ENCODE assay signal across 8 cellular contexts in the genomic region with DNA sequence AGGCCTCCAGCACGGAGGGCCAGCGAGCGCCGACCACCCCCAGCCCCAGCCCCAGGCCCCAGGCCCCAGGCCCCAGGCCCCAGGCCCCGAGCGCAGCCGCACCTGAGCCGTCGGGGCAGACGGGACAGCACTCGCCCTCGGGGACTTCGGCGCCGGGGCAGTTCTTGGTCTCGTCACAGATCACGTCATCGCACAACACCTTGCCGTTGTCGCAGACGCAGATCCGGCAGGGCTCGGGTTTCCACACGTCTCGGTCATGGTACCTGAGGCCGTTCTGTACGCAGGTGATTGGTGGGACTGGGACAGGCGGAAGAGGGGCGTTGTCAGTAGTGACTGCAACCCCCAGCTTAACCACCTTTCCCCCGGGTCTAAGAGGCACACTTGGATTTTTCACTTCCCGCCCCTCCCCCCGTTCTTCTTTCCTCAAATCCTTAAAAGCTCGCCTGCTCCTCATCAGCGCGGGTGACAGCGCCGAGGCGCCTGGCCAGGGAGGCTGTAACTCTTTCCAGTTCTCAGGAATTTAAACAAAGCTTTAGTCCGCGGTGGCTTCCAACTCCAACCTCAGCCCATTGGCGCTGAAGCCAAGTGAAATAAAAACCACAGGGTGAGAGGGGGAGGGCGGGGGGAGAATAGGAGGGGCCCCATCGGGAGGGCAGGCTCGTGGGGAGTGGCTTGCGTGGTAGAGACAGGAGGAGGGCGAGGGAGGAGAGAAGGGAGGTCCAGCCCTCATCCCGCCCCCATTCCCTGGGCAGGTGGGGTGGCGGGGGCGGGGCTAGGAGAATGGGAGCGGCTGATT. TPM values are rescaled to one million over a fixed set of nuclear protein-coding genes. Genes with fewer than 3 reads are reported as not detected.
DNase-seq lines count a peak whose midpoint lies in the region; ATAC-seq lines count a peak whose summit lies in the region.

No MANE protein-coding gene starts in this region.

- peak; percentile 65 to 67 for ATAC-seq in activated CD4-positive, CD25-positive, alpha-beta regulatory T cell treated with anti-CD3 and anti-CD28 coated beads, Interleukin-2, amount 50 U/mL, for 24 hours
- no peak for ATAC-seq in GM21381 (IDR thresholded peaks at IDR 0.05; ENCODE audit: unreplicated experiment)

- peaks cover 21% of the 10 kb centered on the region for H3K36me3 ChIP-seq in H7 (replicated peaks; ENCODE audit: control insufficient read depth, insufficient read depth, low read length)

- peak; percentile 85 for DNase-seq in COLO829 (ENCODE audit: low spot score)
- peak; percentile 98 for DNase-seq in H7
- DNase-seq in NCI-H2107 treated with DMSO at 0.1 percent for 48 hours (lab: John Stamatoyannopoulos, UW; ENCODE audit: unreplicated experiment): peak; percentile 64
- peak; percentile 58 for DNase-seq in cerebellar cortex (ENCODE audit: low spot score)
- DNase-seq in stimulated activated CD4-positive, alpha-beta T cell treated with anti-CD3 and anti-CD28 coated beads, Interleukin-1b, Interleukin-23, amount 100 ng/mL, for 4 hours (ENCODE audit: low read depth in 2 of 2): peak; percentile 44 to 51

- peak overlapping the region; percentile 78 for H3K27ac ChIP-seq in layer of hippocampus (ENCODE audit: low read depth, low read length)

- peak overlapping the region; percentile 57 for H3K4me3 ChIP-seq in H7 (ENCODE audit: insufficient read depth, low read depth, low read length)

- peaks cover 24% of the 10 kb centered on the region for H3K27me3 ChIP-seq in H7 (ENCODE audit: control insufficient read depth, insufficient read depth, low read length)
- peaks cover 15% of the 10 kb centered on the region for H3K27me3 ChIP-seq in layer of hippocampus (ENCODE audit: control insufficient read depth, insufficient read depth, low read length)

RNA-seq across cellular contexts. Expression of gene COL1A1, which starts 1.6 kb away (rescaled TPM):
- total RNA-seq in H7 (2014; rRNA removed; shearing (Covaris generic)): 8.2 and 9.4 TPM in 2 replicates

RNA-seq across cellular contexts. Expression of gene SGCA, which starts 34.0 kb away (rescaled TPM):
- total RNA-seq in H7 (2014; rRNA removed; shearing (Covaris generic)): 0.52 and 1.1 TPM in 2 replicates

RNA-seq across cellular contexts. Expression of gene PPP1R9B, which starts 49.4 kb away (rescaled TPM):
- 15.0 and 21.1 TPM in 2 replicates for total RNA-seq in H7 (2014; rRNA removed; shearing (Covaris generic))

Comparison
In these comparisons a context has a peak if more than half of its experiments do, and no peak if none do; other contexts are left out.
1. DNase-seq: peak in every context shown above with its lines; median percentile 98 in H7; 85 in COLO829; 64 in NCI-H2107 treated with DMSO at 0.1 percent for 48 hours; 58 in cerebellar cortex; 48 in stimulated activated CD4-positive, alpha-beta T cell treated with anti-CD3 and anti-CD28 coated beads, Interleukin-1b, Interleukin-23, amount 100 ng/mL, for 4 hours.